8 cellular contexts compared by ENCODE assay signal in genomic region chr1:62438163-62438562, GRCh38. TPM values are rescaled to one million over a fixed set of nuclear protein-coding genes. Genes with fewer than 3 reads are reported as not detected.
DNase-seq lines count a peak whose midpoint lies in the region; ATAC-seq and TF ChIP-seq lines count a peak whose summit lies in the region.

No MANE protein-coding gene starts in this region.

- DNase-seq in activated T-cell treated with anti-CD3 and anti-CD28 coated beads, Interleukin-2, amount 50 U/mL, for 24 hours: no peak
- no peak for DNase-seq in activated T-cell treated with anti-CD3 and anti-CD28 coated beads, Interleukin-2, amount 50 U/mL, for 1 hour
- DNase-seq in endodermal cell (no peak), osteoblast (ENCODE audit: insufficient read length, low spot score, missing footprints) (no peak), GM13977 (ENCODE audit: low spot score) (no peak), NCI-H1436 (lab: John Stamatoyannopoulos, UW) (no peak)

- peak overlapping the region; percentile 92 for H3K27ac ChIP-seq in OCI-LY1 (ENCODE audit: low read depth, low read length, poor library complexity, severe bottlenecking)
- H3K27ac ChIP-seq in endodermal cell (ENCODE audit: low read depth, low read length): no peak overlapping the region
- H3K27ac ChIP-seq in osteoblast (ENCODE audit: low read depth, low read length): peak overlapping the region; percentile 97

- H3F3A ChIP-seq in OCI-LY1 (ENCODE audit: insufficient read depth, low read length): no peaks in the 10 kb centered on the region

- peak overlapping the region; percentile 91 for H3K27ac Mint-ChIP-seq in activated T-cell treated with anti-CD3 and anti-CD28 coated beads, Interleukin-2, amount 50 U/mL, for 24 hours
- H3K27ac Mint-ChIP-seq in endodermal cell: peak overlapping the region; percentile 53

- 2 to 3% methylated on average over 7 of the region's 7 CpGs for WGBS in endodermal cell (ENCODE audit: insufficient coverage in 1 of 2, insufficient read length in 1 of 2), 2 experiments

- in situ Hi-C loops in GM13977 (cut with MboI; ENCODE audit: low pct_unique_long_range_greater_than_20kb, low sequenced_read_pairs, unreplicated experiment): no loop called here

- H3K4me2 ChIP-seq in OCI-LY1 (ENCODE audit: low read length) (peak overlapping the region; percentile 73), osteoblast (ENCODE audit: insufficient read depth, low read length) (peak overlapping the region; percentile 83)

- H3K9me3 ChIP-seq in OCI-LY1 (ENCODE audit: low read length) (no peaks in the 10 kb centered on the region), endodermal cell (ENCODE audit: control insufficient read depth, low read length) (no peaks in the 10 kb centered on the region), osteoblast (ENCODE audit: low read depth, low read length) (no peaks in the 10 kb centered on the region)

- H2AFZ ChIP-seq in OCI-LY1 (ENCODE audit: low read length): no peak overlapping the region
- H2AFZ ChIP-seq in osteoblast (ENCODE audit: low read length): peak overlapping the region; percentile 98

- H3K9ac ChIP-seq in OCI-LY1 (ENCODE audit: low read length) (peak overlapping the region; percentile 88), endodermal cell (ENCODE audit: extremely low read depth, low read length, poor library complexity, severe bottlenecking) (peak overlapping the region; percentile 96)

- H3K9me3 Mint-ChIP-seq in activated T-cell treated with anti-CD3 and anti-CD28 coated beads, Interleukin-2, amount 50 U/mL, for 24 hours: peaks cover 2% of the 10 kb centered on the region
- no peaks in the 10 kb centered on the region for H3K9me3 Mint-ChIP-seq in endodermal cell

- H3K9me2 ChIP-seq in OCI-LY1 (ENCODE audit: low read depth, low read length): no peaks in the 10 kb centered on the region

- no peaks in the 10 kb centered on the region for H4K20me1 ChIP-seq in OCI-LY1 (ENCODE audit: insufficient read depth, low read length)
- H4K20me1 ChIP-seq in osteoblast (ENCODE audit: insufficient read depth, low read length): peaks cover 2% of the 10 kb centered on the region

- peaks cover 38% of the 10 kb centered on the region for H3K4me1 ChIP-seq in OCI-LY1 (ENCODE audit: insufficient read depth, low read length, severe bottlenecking)
- no peaks in the 10 kb centered on the region for H3K4me1 ChIP-seq in endodermal cell (ENCODE audit: control insufficient read depth, insufficient read depth, low read length)
- H3K4me1 ChIP-seq in osteoblast (ENCODE audit: insufficient read depth, low read length): peaks cover 15% of the 10 kb centered on the region

- ATAC-seq in HG02885 (IDR thresholded peaks at IDR 0.05; ENCODE audit: poor library complexity, unreplicated experiment): no peak

- H3K4me3 ChIP-seq in OCI-LY1 (ENCODE audit: low read depth, low read length, poor library complexity, severe bottlenecking): peak overlapping the region; percentile 86
- H3K4me3 ChIP-seq in endodermal cell (ENCODE audit: low read length): peak overlapping the region; percentile 99
- peak overlapping the region; percentile 90 for H3K4me3 ChIP-seq in osteoblast (ENCODE audit: insufficient read depth, low read length)

- H3K36me3 ChIP-seq in OCI-LY1 (ENCODE audit: insufficient read depth, low read length) (peaks cover 28% of the 10 kb centered on the region), endodermal cell (ENCODE audit: control insufficient read depth, insufficient read depth, low read length) (peaks cover 29% of the 10 kb centered on the region), osteoblast (ENCODE audit: insufficient read depth, low read length) (peaks cover 15% of the 10 kb centered on the region)

- peaks cover 34% of the 10 kb centered on the region for H3K4me1 Mint-ChIP-seq in activated T-cell treated with anti-CD3 and anti-CD28 coated beads, Interleukin-2, amount 50 U/mL, for 24 hours (ENCODE audit: low read depth)
- H3K4me1 Mint-ChIP-seq in endodermal cell: peaks cover 14% of the 10 kb centered on the region

- TF ChIP-seq CTCF in OCI-LY1 (IDR thresholded peaks at IDR 0.05; ENCODE audit: low read length) (no peak), endodermal cell (conservative IDR thresholded peaks at IDR 0.05) (no peak), osteoblast (IDR thresholded peaks at IDR 0.05; ENCODE audit: extremely low read depth, low read depth, low read length) (no peak), GM13977 (IDR thresholded peaks at IDR 0.05; ENCODE audit: extremely low read depth, insufficient read depth, missing control alignments) (no peak)

- H3K27me3 Mint-ChIP-seq in activated T-cell treated with anti-CD3 and anti-CD28 coated beads, Interleukin-2, amount 50 U/mL, for 24 hours: no peaks in the 10 kb centered on the region
- H3K27me3 Mint-ChIP-seq in endodermal cell (ENCODE audit: insufficient read depth): no peaks in the 10 kb centered on the region

- peak overlapping the region; percentile 97 for H3K4me3 Mint-ChIP-seq in activated T-cell treated with anti-CD3 and anti-CD28 coated beads, Interleukin-2, amount 50 U/mL, for 24 hours
- H3K4me3 Mint-ChIP-seq in endodermal cell: peak overlapping the region; percentile 78

- no peaks in the 10 kb centered on the region for H3K27me3 ChIP-seq in OCI-LY1 (ENCODE audit: insufficient read depth, low read length)
- no peaks in the 10 kb centered on the region for H3K27me3 ChIP-seq in endodermal cell (ENCODE audit: control insufficient read depth, insufficient read depth, low read length, poor library complexity, severe bottlenecking)
- H3K27me3 ChIP-seq in osteoblast (ENCODE audit: insufficient read depth, low read length): no peaks in the 10 kb centered on the region

- H3K79me2 ChIP-seq in OCI-LY1 (ENCODE audit: insufficient read depth, low read length): peaks cover 56% of the 10 kb centered on the region
- H3K79me2 ChIP-seq in osteoblast (ENCODE audit: insufficient read depth, low read length): peaks cover 61% of the 10 kb centered on the region

- H3K36me3 Mint-ChIP-seq in activated T-cell treated with anti-CD3 and anti-CD28 coated beads, Interleukin-2, amount 50 U/mL, for 24 hours (ENCODE audit: low read depth): peaks cover 69% of the 10 kb centered on the region
- H3K36me3 Mint-ChIP-seq in endodermal cell (ENCODE audit: low read depth): peaks cover 21% of the 10 kb centered on the region

RNA-seq across cellular contexts. Expression of gene USP1, which starts 1.3 kb away (rescaled TPM):
- total RNA-seq in endodermal cell: 10 to 100 TPM; 42.5 to 55.8 TPM
- 56.7 TPM for polyA plus RNA-seq in endodermal cell (2013, experiment 1 of 2)
- 61.8 TPM for polyA plus RNA-seq in endodermal cell (2013, experiment 2 of 2)
- total RNA-seq in osteoblast: 20.9 and 23.5 TPM in 2 replicates
